In the genomic region with DNA sequence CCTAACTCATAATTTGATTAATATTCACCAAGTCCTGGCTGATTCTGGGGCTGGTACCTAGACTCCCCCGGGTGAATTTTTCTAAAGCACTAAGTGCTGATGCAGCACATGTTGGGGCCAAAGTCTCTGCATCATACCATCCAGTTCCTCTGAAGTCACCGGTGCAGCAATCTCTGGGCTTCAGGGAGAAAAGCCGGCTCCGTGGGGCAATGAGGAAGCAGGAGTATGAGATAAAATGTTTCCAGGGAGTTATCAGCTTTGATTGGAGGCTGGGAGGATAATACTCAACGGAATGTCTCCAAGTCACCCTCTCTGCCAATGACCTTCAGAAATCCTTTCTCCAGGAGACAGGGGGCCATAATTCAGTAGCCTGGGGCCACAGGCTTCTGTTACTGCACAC, we compare ENCODE assay signal across 1 cellular context.
TF ChIP-seq lines count a peak whose summit lies in the region.

No MANE protein-coding gene starts in this region.

TF ChIP-seq in HepG2, 621 proteins besides CTCF, POLR2A, EP300 and RAD21:
- TF ChIP-seq MAFF (IDR thresholded peaks at IDR 0.05; ENCODE audit: low read depth, low read length) (peak; percentile 80), MAFK (conservative IDR thresholded peaks at IDR 0.05 in 1 of 2, IDR thresholded peaks at IDR 0.05 in 1 of 2; ENCODE audit: low read length in 2 of 2) (peak; percentile 85 to 86), MEIS1 (CRISPR knock-in tag; IDR thresholded peaks at IDR 0.05; ENCODE audit: borderline replicate concordance) (no peak)
